Comparison of ENCODE assay signal across 21 cellular contexts in the genomic region with DNA sequence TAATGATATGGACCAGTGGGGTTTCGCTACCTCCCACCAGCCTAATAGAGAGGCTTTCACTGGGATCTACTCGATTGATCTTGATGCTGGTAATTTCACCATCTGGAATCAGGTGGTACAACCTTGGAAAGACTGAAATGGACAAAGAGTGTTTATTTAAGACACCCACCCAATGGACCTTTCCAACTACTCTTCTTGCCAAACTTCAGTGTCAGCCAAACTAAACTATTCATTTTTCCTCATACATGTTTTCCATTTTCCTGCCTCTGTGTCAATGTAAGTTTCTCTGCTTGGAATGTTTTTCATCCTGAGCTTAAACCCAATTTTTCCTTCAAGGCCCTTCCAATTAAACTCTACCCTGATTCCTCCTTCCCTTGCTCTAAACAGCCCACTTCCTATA.
"Had no signal": no experiment of that assay in that cellular context is flagged by ENCODE, and none has a peak within 500 bp of the region (broad histone marks: within the 10 kb centered on the region; RNA-seq: fewer than 3 reads in every experiment).

No MANE protein-coding gene starts in this region.

- H3K9me3 ChIP-seq: spleen, tibial nerve had no signal

- DNase-seq: activated B cell treated with CpG ODN at 0.5 μM for 24 hours; activated CD4-positive, alpha-beta T cell treated with anti-CD3 and anti-CD28 coated beads for 36 hours; activated CD4-positive, alpha-beta T cell treated with anti-CD3 and anti-CD28 coated beads, Interleukin-2, amount 50 U/mL, for 4 hours; activated naive CD4-positive, alpha-beta T cell treated with Interleukin-2 at 50 U/mL for 16 hours; activated naive CD8-positive, alpha-beta T cell treated with anti-CD3 and anti-CD28 coated beads for 36 hours; activated T-cell treated with anti-CD3 and anti-CD28 coated beads, Interleukin-2, amount 50 U/mL, for 48 hours; amygdala; effector CD4-positive, alpha-beta T cell; erythroblast; foreskin keratinocyte; immature natural killer cell; kidney glomerular epithelial cell; nephron progenitor cell; retina; spleen; stimulated activated CD4-positive, alpha-beta T cell treated with anti-CD3 and anti-CD28 coated beads, Interleukin-4, amount 100 ng/mL, for 1 hour; stimulated activated naive CD4-positive, alpha-beta T cell; T1000 had no signal

- H3K4me1 ChIP-seq: foreskin keratinocyte, spleen had no signal

- H3K36me3 ChIP-seq: cardiac muscle cell, spleen, tibial nerve had no signal

- H3K4me3 ChIP-seq: cardiac muscle cell, hepatocyte, spleen, tibial nerve had no signal

- H3K27me3 ChIP-seq: cardiac muscle cell, foreskin keratinocyte, hepatocyte, spleen, tibial nerve had no signal

- H2AFZ ChIP-seq: hepatocyte had no signal

- ATAC-seq: activated CD4-positive, alpha-beta T cell treated with anti-CD3 and anti-CD28 coated beads for 36 hours had no signal

- H3K4me2 ChIP-seq: hepatocyte had no signal

- H3K27ac ChIP-seq: cardiac muscle cell, foreskin keratinocyte, spleen had no signal
